1 cellular context compared by ENCODE assay signal in the genomic region with DNA sequence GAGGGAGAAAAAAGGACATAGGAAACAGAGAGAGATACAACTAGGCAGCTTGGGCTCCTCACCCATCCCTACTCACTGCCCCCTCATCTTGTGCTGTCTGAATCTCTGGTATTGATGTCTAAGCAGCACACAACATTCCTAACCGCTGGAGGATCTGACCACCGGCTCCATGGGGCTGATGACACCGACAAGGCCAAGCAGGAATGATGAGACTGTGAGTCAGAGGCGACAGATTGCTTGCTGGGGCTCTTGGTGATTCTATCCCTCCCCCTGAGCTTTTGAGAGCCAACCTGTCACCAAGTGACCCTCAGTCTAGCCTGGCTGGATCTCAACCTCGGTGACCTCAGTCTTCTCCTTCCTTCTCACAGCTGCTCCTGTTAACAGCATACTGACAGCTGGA.
TF ChIP-seq lines count a peak whose summit lies in the region.

No MANE protein-coding gene starts in this region.

TF ChIP-seq in SK-N-SH treated with all-trans-retinoic acid at 6 μM for 48 hours, 23 proteins besides CTCF, POLR2A, EP300 and RAD21 (continued from another document):
- TF ChIP-seq, protein P1, sequence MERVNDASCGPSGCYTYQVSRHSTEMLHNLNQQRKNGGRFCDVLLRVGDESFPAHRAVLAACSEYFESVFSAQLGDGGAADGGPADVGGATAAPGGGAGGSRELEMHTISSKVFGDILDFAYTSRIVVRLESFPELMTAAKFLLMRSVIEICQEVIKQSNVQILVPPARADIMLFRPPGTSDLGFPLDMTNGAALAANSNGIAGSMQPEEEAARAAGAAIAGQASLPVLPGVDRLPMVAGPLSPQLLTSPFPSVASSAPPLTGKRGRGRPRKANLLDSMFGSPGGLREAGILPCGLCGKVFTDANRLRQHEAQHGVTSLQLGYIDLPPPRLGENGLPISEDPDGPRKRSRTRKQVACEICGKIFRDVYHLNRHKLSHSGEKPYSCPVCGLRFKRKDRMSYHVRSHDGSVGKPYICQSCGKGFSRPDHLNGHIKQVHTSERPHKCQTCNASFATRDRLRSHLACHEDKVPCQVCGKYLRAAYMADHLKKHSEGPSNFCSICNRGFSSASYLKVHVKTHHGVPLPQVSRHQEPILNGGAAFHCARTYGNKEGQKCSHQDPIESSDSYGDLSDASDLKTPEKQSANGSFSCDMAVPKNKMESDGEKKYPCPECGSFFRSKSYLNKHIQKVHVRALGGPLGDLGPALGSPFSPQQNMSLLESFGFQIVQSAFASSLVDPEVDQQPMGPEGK (CRISPR knock-in tag; IDR thresholded peaks at IDR 0.05; ENCODE audit: borderline replicate concordance), result no peak
- TF ChIP-seq TCF4 (CRISPR knock-in tag; IDR thresholded peaks at IDR 0.05; ENCODE audit: borderline replicate concordance), result no peak
